6 cellular contexts compared by ENCODE assay signal in genomic region chr22:19143967-19144400, GRCh38. TPM values are rescaled to one million over a fixed set of nuclear protein-coding genes. Genes with fewer than 3 reads are reported as not detected.
DNase-seq lines count a peak whose midpoint lies in the region; ATAC-seq and FAIRE-seq lines count a peak whose summit lies in the region.

No MANE protein-coding gene starts in this region.

- CTCF ChIA-PET in T-cell (lab: Charles Lee) = interaction anchor here (0.6 to 3.2 kb wide), 10 partner anchors 10 to 586 kb away, joined by 3 to 25 read pairs (median 4); partner anchors contain the start of gene CDC45 (in 1 of the 2)

- H3K4me1 Mint-ChIP-seq in T-cell = peaks cover 16 to 28% (median 23%) of the 10 kb centered on the region in 3 donors

- ATAC-seq in T-cell (replicated peaks in 1 of 4) = peak in 2 of 4 experiments; percentile 3 to 15

- POLR2A ChIA-PET in T-cell (lab: Charles Lee) = interaction anchor here in 1 of 2 donors (0.6 kb wide), 1 partner anchor 238 kb away, joined by 4 read pairs; no protein-coding TSS in a partner anchor

- peak overlapping the region; percentile 98 to 100 (median 99) for H3K4me3 Mint-ChIP-seq in T-cell

- H3K27me3 Mint-ChIP-seq in T-cell = peaks cover 0 to 20% of the 10 kb centered on the region in 2 donors

- H3K27ac ChIP-seq in temporal lobe (ENCODE audit: low read depth, low read length) = peak overlapping the region; percentile 44

- peak overlapping the region; percentile 95 for H3K27ac Mint-ChIP-seq in T-cell

- no peaks in the 10 kb centered on the region for H3K9me3 Mint-ChIP-seq in T-cell

- peak; percentile 28 for FAIRE-seq in GM19239 (lab: Jason Lieb, UNC)

- peaks cover 18% of the 10 kb centered on the region for H3K36me3 Mint-ChIP-seq in T-cell

- DNase-seq in GM19239 (ENCODE audit: insufficient read length, low spot score) = no peak
- peak in 27 of 34 experiments; percentile 16 to 47 (median 31) for DNase-seq in T-cell
- peak; percentile 54 for DNase-seq in hepatic stellate cell (ENCODE audit: low spot score)
- no peak for DNase-seq in SKM-1 treated with dmso at 0.1 percent for 144 hours (lab: John Stamatoyannopoulos, UW; ENCODE audit: unreplicated experiment)
- DNase-seq in occipital lobe (lab: John Stamatoyannopoulos, UW) = no peak

RNA-seq across cellular contexts. Expression of gene ESS2, which starts 0.5 kb away (rescaled TPM):
- total RNA-seq in T-cell = 10 to 100 TPM; 20.9 to 40.4 (median 22.9) TPM
- total RNA-seq in temporal lobe = 9.1 TPM
- total RNA-seq in occipital lobe = 9.7 TPM

RNA-seq across cellular contexts. Expression of gene GSC2, which starts 6.1 kb away (rescaled TPM):
- not detected for total RNA-seq in T-cell
- 0.49 TPM for total RNA-seq in temporal lobe
- not detected for total RNA-seq in occipital lobe

RNA-seq across cellular contexts. Expression of gene TSSK2, which starts 12.9 kb away (rescaled TPM):
- total RNA-seq in T-cell (under 1 TPM in 1 of 5 donors, not detected in 4; 0.37 TPM), temporal lobe (not detected), occipital lobe (not detected)

RNA-seq across cellular contexts. Expression of gene DGCR2, which starts 21.8 kb away (rescaled TPM):
- total RNA-seq in T-cell = 10 to 100 TPM; 50.9 to 79.2 (median 71.5) TPM
- total RNA-seq in temporal lobe = 55.8 TPM
- 68.0 TPM for total RNA-seq in occipital lobe

RNA-seq across cellular contexts. Expression of gene SLC25A1, which starts 34.6 kb away (rescaled TPM):
- 10 to 100 TPM; 24.1 to 52.9 (median 45.7) TPM for total RNA-seq in T-cell
- 26.3 TPM for total RNA-seq in temporal lobe
- 30.3 TPM for total RNA-seq in occipital lobe

Comparison
In these comparisons a context has a peak if more than half of its experiments do, and no peak if none do; other contexts are left out.
1. DNase-seq: peak in T-cell (27 of 34) and hepatic stellate cell (single experiment); none in GM19239 (single experiment), SKM-1 treated with dmso at 0.1 percent for 144 hours (single experiment) and occipital lobe (single experiment).